ENCODE assay signal across 23 cellular contexts in genomic region chr3:20503394-20504082, GRCh38.
A peak's percentile ranks its signal among the peaks of the same experiment; 100 is the strongest.
DNase-seq lines count a peak whose midpoint lies in the region; ATAC-seq and TF ChIP-seq lines count a peak whose summit lies in the region.
"Had no signal": no experiment of that assay in that cellular context is flagged by ENCODE, and none has a peak within 500 bp of the region (broad histone marks: within the 10 kb centered on the region; RNA-seq: fewer than 3 reads in every experiment).

No MANE protein-coding gene starts in this region.

- H3K27ac ChIP-seq in MM.1S (ENCODE audit: low read length) (no peak overlapping the region), right cardiac atrium (ENCODE audit: low read length) (no peak overlapping the region)
- H3K27ac ChIP-seq: BLaER1 treated with 17β-estradiol and CSF1 and Interleukin-3, amounts not matched to agents 10 nM and 100 nM; Peyer's patch had no signal

- H3K79me2 ChIP-seq in MM.1S (ENCODE audit: low read length), result no peaks in the 10 kb centered on the region

- H4K20me1 ChIP-seq in MM.1S (ENCODE audit: insufficient read depth, low read length), result no peaks in the 10 kb centered on the region
- H4K20me1 ChIP-seq: BLaER1 treated with 17β-estradiol and CSF1 and Interleukin-3, amounts not matched to agents 10 nM and 100 nM had no signal

- intact Hi-C loops in right cardiac atrium (cut with DNase I), result no loop called here

- H3K9me3 ChIP-seq in MM.1S (replicated peaks; ENCODE audit: insufficient read depth, low read length), result no peaks in the 10 kb centered on the region
- H3K9me3 ChIP-seq in right cardiac atrium (ENCODE audit: control insufficient read depth, low read length), result no peaks in the 10 kb centered on the region
- H3K9me3 ChIP-seq: BLaER1 treated with 17β-estradiol and CSF1 and Interleukin-3, amounts not matched to agents 10 nM and 100 nM; Caco-2; MG63 had no signal

- no peak overlapping the region for H3K4me3 ChIP-seq in MM.1S (ENCODE audit: low read length)
- H3K4me3 ChIP-seq in right cardiac atrium (ENCODE audit: low read length), result no peak overlapping the region
- H3K4me3 ChIP-seq: BLaER1 treated with 17β-estradiol and CSF1 and Interleukin-3, amounts not matched to agents 10 nM and 100 nM; GM23338; HAP-1; MG63; Peyer's patch had no signal

- ATAC-seq in GM18867 (IDR thresholded peaks at IDR 0.05; ENCODE audit: unreplicated experiment), result peak; percentile 65
- no peak for ATAC-seq in right cardiac atrium
- ATAC-seq: GM23338, Right ventricle myocardium inferior had no signal

- no peak overlapping the region for H3K4me2 ChIP-seq in MM.1S (ENCODE audit: low read depth, low read length)
- H3K4me2 ChIP-seq: BLaER1 treated with 17β-estradiol and CSF1 and Interleukin-3, amounts not matched to agents 10 nM and 100 nM; GM23338 had no signal

- DNase-seq in NCI-H1105 treated with DMSO at 0.1 percent for 48 hours (lab: John Stamatoyannopoulos, UW) (peak; percentile 15), NCI-H1105 (lab: John Stamatoyannopoulos, UW) (no peak), MM.1S (peak; percentile 12), mesenteric fat pad (ENCODE audit: low spot score) (peak; percentile 55), SHP77 (lab: John Stamatoyannopoulos, UW) (no peak), NCI-H2227 treated with DMSO at 0.1 percent for 48 hours (lab: John Stamatoyannopoulos, UW) (no peak), right cardiac atrium (no peak)
- DNase-seq: 8988T; Caco-2; CD4-positive, alpha-beta memory T cell; DMS153; GDM1; MG63; NCI-H1048; NCI-H1436 treated with DMSO at 0.1 percent for 48 hours; NCI-H1930; NCI-H446; Peyer's patch had no signal

- no peaks in the 10 kb centered on the region for H3K4me1 ChIP-seq in MM.1S (ENCODE audit: low read length)
- no peaks in the 10 kb centered on the region for H3K4me1 ChIP-seq in right cardiac atrium (ENCODE audit: control insufficient read depth, insufficient read depth, low read length)
- H3K4me1 ChIP-seq: BLaER1 treated with 17β-estradiol and CSF1 and Interleukin-3, amounts not matched to agents 10 nM and 100 nM; Caco-2; HAP-1; Peyer's patch had no signal

- no peak overlapping the region for H2AFZ ChIP-seq in MM.1S (ENCODE audit: low read length)
- H2AFZ ChIP-seq: GM23338 had no signal

- H3K36me3 ChIP-seq in MM.1S (replicated peaks; ENCODE audit: insufficient read depth, low read length), result no peaks in the 10 kb centered on the region
- H3K36me3 ChIP-seq: BLaER1 treated with 17β-estradiol and CSF1 and Interleukin-3, amounts not matched to agents 10 nM and 100 nM; HAP-1; MG63; Peyer's patch had no signal

- H3K9ac ChIP-seq in MM.1S (ENCODE audit: low read length), result no peak overlapping the region
- H3K9ac ChIP-seq: BLaER1 treated with 17β-estradiol and CSF1 and Interleukin-3, amounts not matched to agents 10 nM and 100 nM had no signal

- H3K9me2 ChIP-seq in MM.1S (replicated peaks; ENCODE audit: insufficient read depth, low read length), result no peaks in the 10 kb centered on the region

- no peaks in the 10 kb centered on the region for H3F3A ChIP-seq in MM.1S (ENCODE audit: insufficient read depth, low read length)

- H3K27me3 ChIP-seq in MM.1S (replicated peaks; ENCODE audit: insufficient read depth, low read length), result no peaks in the 10 kb centered on the region
- H3K27me3 ChIP-seq in right cardiac atrium (ENCODE audit: control insufficient read depth, insufficient read depth), result no peaks in the 10 kb centered on the region
- H3K27me3 ChIP-seq: BLaER1 treated with 17β-estradiol and CSF1 and Interleukin-3, amounts not matched to agents 10 nM and 100 nM; MG63; Peyer's patch had no signal

- TF ChIP-seq CTCF in MM.1S (IDR thresholded peaks at IDR 0.05; ENCODE audit: low read length), result no peak

- WGBS in right cardiac atrium, result 69% methylated on average over 1 of the region's 1 CpG

Comparison
In these comparisons a context has a peak if more than half of its experiments do, and no peak if none do; other contexts are left out.
1. DNase-seq: peak in NCI-H1105 treated with DMSO at 0.1 percent for 48 hours (single experiment), MM.1S (single experiment) and mesenteric fat pad (single experiment); none in NCI-H1105 (single experiment), SHP77 (0 of 2), NCI-H2227 treated with DMSO at 0.1 percent for 48 hours (single experiment) and right cardiac atrium (0 of 3).